ENCODE assay signal across 1 cellular context in the genomic region with DNA sequence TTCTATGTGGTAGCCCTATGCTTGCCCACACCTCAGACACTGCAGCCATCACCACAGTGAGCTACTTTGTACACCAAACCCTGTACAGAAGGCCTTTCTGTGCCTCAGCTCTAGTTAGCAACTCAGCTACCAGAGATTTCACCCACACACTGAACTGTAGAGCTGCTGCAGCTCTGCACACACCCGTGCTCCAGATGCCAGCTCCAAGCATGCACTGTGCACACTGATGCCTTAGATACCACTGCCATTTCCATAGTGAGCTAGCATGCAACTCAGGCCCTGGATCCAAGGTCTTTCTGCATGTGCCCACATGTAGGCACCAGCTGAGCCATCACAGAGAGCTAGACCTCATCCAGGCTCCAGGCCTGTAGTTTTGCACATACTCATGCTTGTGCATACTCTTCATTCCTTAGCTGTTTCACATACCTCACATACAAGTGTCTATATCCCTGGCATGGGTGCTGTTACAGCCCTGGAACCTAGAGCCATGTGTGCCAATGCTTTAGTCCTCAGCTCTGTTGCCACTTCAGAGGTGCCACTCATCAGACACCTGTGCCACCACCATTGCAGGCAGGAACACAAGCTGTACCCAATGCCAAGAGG.
TF ChIP-seq lines count a peak whose summit lies in the region.

No MANE protein-coding gene starts in this region.

TF ChIP-seq in IMR-90, 13 proteins besides CTCF, POLR2A, EP300 and RAD21 (continued from another document):
- TF ChIP-seq, protein P1, sequence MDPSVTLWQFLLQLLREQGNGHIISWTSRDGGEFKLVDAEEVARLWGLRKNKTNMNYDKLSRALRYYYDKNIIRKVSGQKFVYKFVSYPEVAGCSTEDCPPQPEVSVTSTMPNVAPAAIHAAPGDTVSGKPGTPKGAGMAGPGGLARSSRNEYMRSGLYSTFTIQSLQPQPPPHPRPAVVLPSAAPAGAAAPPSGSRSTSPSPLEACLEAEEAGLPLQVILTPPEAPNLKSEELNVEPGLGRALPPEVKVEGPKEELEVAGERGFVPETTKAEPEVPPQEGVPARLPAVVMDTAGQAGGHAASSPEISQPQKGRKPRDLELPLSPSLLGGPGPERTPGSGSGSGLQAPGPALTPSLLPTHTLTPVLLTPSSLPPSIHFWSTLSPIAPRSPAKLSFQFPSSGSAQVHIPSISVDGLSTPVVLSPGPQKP (IDR thresholded peaks at IDR 0.05; ENCODE audit: borderline replicate concordance, low read depth, low read length) = no peak
- no peak for TF ChIP-seq MXI1 (IDR thresholded peaks at IDR 0.05; ENCODE audit: borderline replicate concordance, low read depth, low read length)
- TF ChIP-seq, protein P2, sequence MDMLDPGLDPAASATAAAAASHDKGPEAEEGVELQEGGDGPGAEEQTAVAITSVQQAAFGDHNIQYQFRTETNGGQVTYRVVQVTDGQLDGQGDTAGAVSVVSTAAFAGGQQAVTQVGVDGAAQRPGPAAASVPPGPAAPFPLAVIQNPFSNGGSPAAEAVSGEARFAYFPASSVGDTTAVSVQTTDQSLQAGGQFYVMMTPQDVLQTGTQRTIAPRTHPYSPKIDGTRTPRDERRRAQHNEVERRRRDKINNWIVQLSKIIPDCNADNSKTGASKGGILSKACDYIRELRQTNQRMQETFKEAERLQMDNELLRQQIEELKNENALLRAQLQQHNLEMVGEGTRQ (IDR thresholded peaks at IDR 0.05; ENCODE audit: low read depth, low read length) = no peak
